23 cellular contexts compared by ENCODE assay signal in the genomic region with DNA sequence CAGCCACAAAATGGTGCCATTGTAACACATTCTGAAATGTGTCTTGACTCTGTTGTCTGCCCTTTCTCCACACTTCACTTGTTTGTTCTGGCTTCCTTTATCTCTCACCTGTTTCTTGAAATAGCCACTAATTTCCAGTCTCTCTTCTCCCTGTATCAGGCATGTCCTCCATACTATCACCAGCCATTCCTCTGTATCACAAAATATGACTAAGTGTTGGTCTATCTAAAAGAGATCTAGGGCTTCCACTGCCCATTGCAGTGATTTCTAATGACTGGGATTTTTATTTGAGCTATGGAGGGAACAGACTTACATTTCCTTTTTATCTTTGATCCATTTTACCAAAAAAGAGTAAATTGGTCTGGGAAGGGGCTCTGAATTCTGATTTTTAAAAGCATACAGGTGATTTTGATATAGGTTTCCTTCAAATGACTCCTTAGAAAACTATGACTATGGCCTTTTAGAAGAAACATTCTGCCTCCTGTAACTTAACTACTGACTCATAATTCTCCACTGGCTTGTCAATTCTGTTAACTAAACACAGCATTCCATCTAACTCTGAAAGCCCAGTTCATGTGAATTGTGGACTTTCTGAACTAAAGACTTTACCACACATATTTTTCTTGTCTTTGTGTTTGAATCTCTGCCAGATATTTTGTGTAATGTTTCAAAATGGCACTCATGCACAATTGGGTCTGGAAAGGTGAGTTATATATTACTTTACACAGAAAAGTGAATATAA.
A peak's percentile ranks its signal among the peaks of the same experiment; 100 is the strongest.
DNase-seq lines count a peak whose midpoint lies in the region; ATAC-seq and TF ChIP-seq lines count a peak whose summit lies in the region.
"Had no signal": no experiment of that assay in that cellular context is flagged by ENCODE, and none has a peak within 500 bp of the region (broad histone marks: within the 10 kb centered on the region; RNA-seq: fewer than 3 reads in every experiment).

No MANE protein-coding gene starts in this region.

- no peak for ATAC-seq in CD8-positive, alpha-beta T cell
- ATAC-seq in GM21423 (IDR thresholded peaks at IDR 0.05; ENCODE audit: unreplicated experiment), result no peak
- ATAC-seq: gastrocnemius medialis had no signal

- no peak overlapping the region for H3K27ac ChIP-seq in CD8-positive, alpha-beta T cell (ENCODE audit: low read depth, low read length)
- H3K27ac ChIP-seq: gastrocnemius medialis, left ventricle myocardium inferior, neural progenitor cell, suprapubic skin, vagina had no signal

- H3K9me3 Mint-ChIP-seq in CD8-positive, alpha-beta T cell, result peaks cover 8% of the 10 kb centered on the region
- H3K9me3 Mint-ChIP-seq: activated CD4-positive, alpha-beta T cell treated with anti-CD3 and anti-CD28 coated beads, Interleukin-2, amount 10 ng/mL, durations not matched to agents 7 days and 5 days; neural progenitor cell had no signal

- no peaks in the 10 kb centered on the region for H3K36me3 ChIP-seq in CD8-positive, alpha-beta T cell (ENCODE audit: insufficient read depth, low read length)
- H3K36me3 ChIP-seq: gastrocnemius medialis, left ventricle myocardium inferior, neural progenitor cell, suprapubic skin, vagina had no signal

- H3K4me3 ChIP-seq in epithelial cell of proximal tubule (ENCODE audit: low read depth, low read length), result no peak overlapping the region
- H3K4me3 ChIP-seq in CD8-positive, alpha-beta T cell (ENCODE audit: low read depth, low read length), result no peak overlapping the region
- H3K4me3 ChIP-seq: gastrocnemius medialis, left ventricle myocardium inferior, neural progenitor cell, suprapubic skin, vagina had no signal

- DNase-seq in EH (ENCODE audit: low read depth) (peak; percentile 81), RPMI7951 (ENCODE audit: low read depth) (peak; percentile 34), epithelial cell of proximal tubule (ENCODE audit: low read depth) (peak; percentile 32), non-pigmented ciliary epithelial cell (ENCODE audit: low read depth) (peak; percentile 72), mesenteric fat pad (ENCODE audit: low spot score) (no peak), NCI-H69 (lab: John Stamatoyannopoulos, UW) (no peak)
- no peak for DNase-seq in CD8-positive, alpha-beta T cell
- DNase-seq: activated CD4-positive, alpha-beta T cell treated with anti-CD3 and anti-CD28 coated beads, Interleukin-2, amount 10 ng/mL, durations not matched to agents 7 days and 5 days; activated CD8-positive, alpha-beta memory T cell treated with anti-CD3 and anti-CD28 coated beads, Interleukin-2, amount 50 U/mL, for 4 hours; activated gamma-delta T cell treated with Interleukin-2 at 50 U/mL for 16 hours; amniotic stem cell; gastrocnemius medialis; left ventricle myocardium inferior; NCI-H1436 treated with DMSO at 0.1 percent for 48 hours; NCI-H2171; NCI-H526 treated with DMSO at 0.1 percent for 48 hours; Right ventricle myocardium superior; stimulated activated CD4-positive, alpha-beta T cell treated with anti-CD3 and anti-CD28 coated beads, Interleukin-15, amount 100 ng/mL, for 24 hours; T-helper 1 cell had no signal

- no peak overlapping the region for H3K4me3 Mint-ChIP-seq in CD8-positive, alpha-beta T cell
- H3K4me3 Mint-ChIP-seq: activated CD4-positive, alpha-beta T cell treated with anti-CD3 and anti-CD28 coated beads, Interleukin-2, amount 10 ng/mL, durations not matched to agents 7 days and 5 days; neural progenitor cell had no signal

- POLR2A ChIA-PET in CD8-positive, alpha-beta T cell (lab: Charles Lee), result no interaction called here

- no peaks in the 10 kb centered on the region for H3K4me1 ChIP-seq in CD8-positive, alpha-beta T cell (ENCODE audit: insufficient read depth, low read length)
- H3K4me1 ChIP-seq: gastrocnemius medialis, left ventricle myocardium inferior, neural progenitor cell, suprapubic skin, vagina had no signal

- H3K36me3 Mint-ChIP-seq in CD8-positive, alpha-beta T cell, result no peaks in the 10 kb centered on the region
- H3K36me3 Mint-ChIP-seq: neural progenitor cell had no signal

- no peak overlapping the region for H3K27ac Mint-ChIP-seq in CD8-positive, alpha-beta T cell
- H3K27ac Mint-ChIP-seq: activated CD4-positive, alpha-beta T cell treated with anti-CD3 and anti-CD28 coated beads, Interleukin-2, amount 10 ng/mL, durations not matched to agents 7 days and 5 days; neural progenitor cell had no signal

- H3K9me3 ChIP-seq in CD8-positive, alpha-beta T cell (ENCODE audit: low read length), result no peaks in the 10 kb centered on the region
- H3K9me3 ChIP-seq: gastrocnemius medialis, left ventricle myocardium inferior, vagina had no signal

- no peaks in the 10 kb centered on the region for H3K27me3 ChIP-seq in CD8-positive, alpha-beta T cell (ENCODE audit: insufficient read depth, low read length)
- H3K27me3 ChIP-seq: gastrocnemius medialis, neural progenitor cell, suprapubic skin, vagina had no signal

- intact Hi-C loops in CD8-positive, alpha-beta T cell (cut with DNase I, micrococcal nuclease), result no loop called here

- TF ChIP-seq CTCF in epithelial cell of proximal tubule (conservative IDR thresholded peaks at IDR 0.05; ENCODE audit: low read depth, low read length), result no peak
- no peak for TF ChIP-seq CTCF in CD8-positive, alpha-beta T cell (IDR thresholded peaks at IDR 0.05)

- H3K4me1 Mint-ChIP-seq in CD8-positive, alpha-beta T cell (ENCODE audit: low read depth), result no peaks in the 10 kb centered on the region
- H3K4me1 Mint-ChIP-seq: activated CD4-positive, alpha-beta T cell treated with anti-CD3 and anti-CD28 coated beads, Interleukin-2, amount 10 ng/mL, durations not matched to agents 7 days and 5 days; neural progenitor cell had no signal

- CTCF ChIA-PET in CD8-positive, alpha-beta T cell (lab: Charles Lee), result no interaction called here

- no peaks in the 10 kb centered on the region for H3K27me3 Mint-ChIP-seq in CD8-positive, alpha-beta T cell (ENCODE audit: low read depth)
- H3K27me3 Mint-ChIP-seq: activated CD4-positive, alpha-beta T cell treated with anti-CD3 and anti-CD28 coated beads, Interleukin-2, amount 10 ng/mL, durations not matched to agents 7 days and 5 days had no signal

Comparison
In these comparisons a context has a peak if more than half of its experiments do, and no peak if none do; other contexts are left out.
1. DNase-seq: peak in EH (single experiment), RPMI7951 (single experiment), epithelial cell of proximal tubule (single experiment) and non-pigmented ciliary epithelial cell (single experiment); none in CD8-positive, alpha-beta T cell (0 of 7), mesenteric fat pad (single experiment) and NCI-H69 (single experiment).